ENCODE assay signal across 21 cellular contexts in genomic region chr6:3015144-3015543, GRCh38.
"Had no signal": no experiment of that assay in that cellular context is flagged by ENCODE, and none has a peak within 500 bp of the region (broad histone marks: within the 10 kb centered on the region; RNA-seq: fewer than 3 reads in every experiment).

No MANE protein-coding gene starts in this region.

- H3K4me3 ChIP-seq: left lung, mucosa of descending colon, ovary, psoas muscle, right lobe of liver had no signal

- H3K4me3 Mint-ChIP-seq: immature natural killer cell; mesothelial cell of epicardium; naive B cell; natural killer cell treated with Interleukin-12 subunit alpha and Interleukin-12 subunit beta and Interleukin-15 and Interleukin-18, amount 100 ng/mL, for 72 hours; neural crest cell; stimulated activated naive B cell treated with anti-CD40 and anti-IgM and Interleukin-4, amounts not matched to agents 10 μg/mL and 1 μg/mL and 100 μg/mL, for 72 hours; stimulated activated naive CD8-positive, alpha-beta T cell treated with anti-CD3 and anti-CD28 coated beads, Interleukin-15, Interleukin-2, amounts not matched to agents 100 ng/mL and 50 ng/mL, for 24 hours had no signal

- H3K27me3 ChIP-seq: left lung, ovary, right lobe of liver had no signal

- DNase-seq: cerebellar nuclear complex; cortex of kidney; hypothalamus; immature natural killer cell; left lung; mesenchymal stem cell; mucosa of descending colon; naive B cell; ovary; posterior cingulate gyrus; psoas muscle; right lobe of liver; small intestine; stimulated activated CD4-positive, alpha-beta T cell treated with anti-CD3 and anti-CD28 coated beads, Interleukin-15, amount 100 ng/mL, for 24 hours; stimulated activated CD4-positive, alpha-beta T cell treated with anti-CD3 and anti-CD28 coated beads, Interleukin-2, amount 100 ng/mL, for 48 hours; stimulated activated naive B cell treated with anti-CD40 and anti-IgM and Interleukin-4, amounts not matched to agents 10 μg/mL and 1 μg/mL and 100 μg/mL, for 72 hours; trophoblast cell had no signal

- H3K27me3 Mint-ChIP-seq: naive B cell; natural killer cell treated with Interleukin-12 subunit alpha and Interleukin-12 subunit beta and Interleukin-15 and Interleukin-18, amount 100 ng/mL, for 72 hours; stimulated activated naive B cell treated with anti-CD40 and anti-IgM and Interleukin-4, amounts not matched to agents 10 μg/mL and 1 μg/mL and 100 μg/mL, for 72 hours; stimulated activated naive CD8-positive, alpha-beta T cell treated with anti-CD3 and anti-CD28 coated beads, Interleukin-15, Interleukin-2, amounts not matched to agents 100 ng/mL and 50 ng/mL, for 24 hours had no signal

- H3K27ac ChIP-seq: ovary, psoas muscle, right lobe of liver had no signal

- ATAC-seq: left lung; mucosa of descending colon; natural killer cell treated with Interleukin-12 subunit alpha and Interleukin-12 subunit beta and Interleukin-15 and Interleukin-18, amount 100 ng/mL, for 72 hours; psoas muscle; right lobe of liver; stimulated activated naive B cell treated with anti-CD40 and anti-IgM and Interleukin-4, amounts not matched to agents 10 μg/mL and 1 μg/mL and 100 μg/mL, for 72 hours had no signal

- H3K9me3 Mint-ChIP-seq: natural killer cell treated with Interleukin-12 subunit alpha and Interleukin-12 subunit beta and Interleukin-15 and Interleukin-18, amount 100 ng/mL, for 72 hours had no signal

- H3K4me1 Mint-ChIP-seq: mesothelial cell of epicardium, naive B cell had no signal

- H3K27ac Mint-ChIP-seq: mesothelial cell of epicardium; naive B cell; stimulated activated naive B cell treated with anti-CD40 and anti-IgM and Interleukin-4, amounts not matched to agents 10 μg/mL and 1 μg/mL and 100 μg/mL, for 72 hours; stimulated activated naive CD8-positive, alpha-beta T cell treated with anti-CD3 and anti-CD28 coated beads, Interleukin-15, Interleukin-2, amounts not matched to agents 100 ng/mL and 50 ng/mL, for 24 hours had no signal

- H3K4me1 ChIP-seq: right lobe of liver had no signal

- H3K36me3 ChIP-seq: ovary had no signal

- H3K9me3 ChIP-seq: ovary, psoas muscle, right lobe of liver had no signal
